16 cellular contexts compared by ENCODE assay signal in the genomic region with DNA sequence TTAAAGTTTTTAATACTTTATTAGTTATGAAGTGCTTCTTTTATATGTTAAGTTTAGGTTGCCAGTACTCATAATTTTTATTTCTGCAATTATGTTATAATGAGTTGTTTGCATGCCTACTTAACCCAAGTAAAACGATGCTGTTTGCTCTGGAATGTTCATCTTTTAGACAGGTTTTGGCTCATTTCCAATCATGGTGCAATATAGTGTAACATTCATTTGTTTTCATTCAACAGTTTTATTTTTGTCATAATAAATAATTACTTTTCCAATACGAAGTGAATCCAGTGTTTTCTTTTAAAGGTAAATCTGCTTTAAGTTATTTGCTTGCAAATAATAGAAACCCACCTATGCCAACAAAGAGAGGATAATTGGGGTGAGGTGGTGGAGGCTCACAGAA. TPM values are rescaled to one million over a fixed set of nuclear protein-coding genes. Genes with fewer than 3 reads are reported as not detected.
DNase-seq lines count a peak whose midpoint lies in the region; ATAC-seq and TF ChIP-seq lines count a peak whose summit lies in the region.
"Had no signal": no experiment of that assay in that cellular context is flagged by ENCODE, and none has a peak within 500 bp of the region (broad histone marks: within the 10 kb centered on the region; RNA-seq: fewer than 3 reads in every experiment).

No MANE protein-coding gene starts in this region.

- H3K27ac Mint-ChIP-seq in MCF 10A (ENCODE audit: low read depth, unreplicated experiment) (peak overlapping the region; percentile 90), type B pancreatic cell (peak overlapping the region; percentile 14)
- H3K27ac Mint-ChIP-seq: activated naive CD4-positive, alpha-beta T cell treated with anti-CD3 and anti-CD28 coated beads for 36 hours had no signal

- in situ Hi-C loops in astrocyte of the spinal cord (cut with HindIII; ENCODE audit: low sequenced_read_pairs): no loop called here

- H3K27me3 Mint-ChIP-seq in MCF 10A (ENCODE audit: insufficient read depth, unreplicated experiment): no peaks in the 10 kb centered on the region
- no peaks in the 10 kb centered on the region for H3K27me3 Mint-ChIP-seq in type B pancreatic cell
- H3K27me3 Mint-ChIP-seq: central memory CD8-positive, alpha-beta T cell had no signal

- intact Hi-C loops in MCF 10A (cut with micrococcal nuclease) (no loop called here), breast epithelium (cut with DNase I; ENCODE audit: low total_unique reads) (no loop called here)

- H3K9me3 ChIP-seq in breast epithelium: no peaks in the 10 kb centered on the region
- H3K9me3 ChIP-seq: HAP-1, sigmoid colon had no signal

- H3K4me1 ChIP-seq in breast epithelium: no peaks in the 10 kb centered on the region
- H3K4me1 ChIP-seq in foreskin keratinocyte: peaks cover 26% of the 10 kb centered on the region
- H3K4me1 ChIP-seq: HAP-1, sigmoid colon had no signal

- no peak for TF ChIP-seq CTCF in MCF 10A (IDR thresholded peaks at IDR 0.05; ENCODE audit: unreplicated experiment)
- no peak for TF ChIP-seq CTCF in breast epithelium (IDR thresholded peaks at IDR 0.05)
- TF ChIP-seq CTCF in astrocyte of the spinal cord (IDR thresholded peaks at IDR 0.05; ENCODE audit: low read depth, low read length): no peak
- TF ChIP-seq CTCF in foreskin keratinocyte (conservative IDR thresholded peaks at IDR 0.05): no peak
- TF ChIP-seq CTCF in type B pancreatic cell (conservative IDR thresholded peaks at IDR 0.05): no peak

- ATAC-seq in foreskin keratinocyte: no peak
- ATAC-seq in GM21528 (IDR thresholded peaks at IDR 0.05; ENCODE audit: low FRiP score, unreplicated experiment): no peak

- H3K4me3 Mint-ChIP-seq in MCF 10A (ENCODE audit: unreplicated experiment) (peak overlapping the region; percentile 71), type B pancreatic cell (no peak overlapping the region)
- H3K4me3 Mint-ChIP-seq: activated naive CD4-positive, alpha-beta T cell treated with anti-CD3 and anti-CD28 coated beads for 36 hours; central memory CD8-positive, alpha-beta T cell had no signal

- no TSS peak for BruUV-seq in MCF 10A (replicated peaks; lab: Mats Ljungman, UMichigan)

- no peak overlapping the region for H3K4me3 ChIP-seq in breast epithelium
- H3K4me3 ChIP-seq in astrocyte of the spinal cord (ENCODE audit: low read depth, low read length): no peak overlapping the region
- H3K4me3 ChIP-seq: HAP-1, lung, sigmoid colon had no signal

- CTCF ChIA-PET in MCF 10A (lab: Yijun Ruan, JAX): interaction anchor here (1.5 kb wide), 1 partner anchor 19 kb away, joined by 3 read pairs; no protein-coding TSS in a partner anchor

- H3K27me3 ChIP-seq in breast epithelium: no peaks in the 10 kb centered on the region
- H3K27me3 ChIP-seq in foreskin keratinocyte: no peaks in the 10 kb centered on the region
- H3K27me3 ChIP-seq: sigmoid colon had no signal

- H3K27ac ChIP-seq in breast epithelium: no peak overlapping the region
- peak overlapping the region; percentile 59 for H3K27ac ChIP-seq in foreskin keratinocyte
- H3K27ac ChIP-seq: sigmoid colon had no signal

- TF ChIP-seq POLR2A in breast epithelium (IDR thresholded peaks at IDR 0.05): no peak

- peaks cover 34% of the 10 kb centered on the region for H3K4me1 Mint-ChIP-seq in MCF 10A (ENCODE audit: insufficient read depth, unreplicated experiment)
- no peaks in the 10 kb centered on the region for H3K4me1 Mint-ChIP-seq in type B pancreatic cell (ENCODE audit: unreplicated experiment)

- H3K36me3 Mint-ChIP-seq in MCF 10A (ENCODE audit: insufficient read depth, unreplicated experiment): peaks cover 7% of the 10 kb centered on the region
- H3K36me3 Mint-ChIP-seq in type B pancreatic cell: peaks cover 5% of the 10 kb centered on the region

- H3K9me3 Mint-ChIP-seq in MCF 10A (ENCODE audit: unreplicated experiment) (no peaks in the 10 kb centered on the region), type B pancreatic cell (no peaks in the 10 kb centered on the region)
- H3K9me3 Mint-ChIP-seq: activated naive CD4-positive, alpha-beta T cell treated with anti-CD3 and anti-CD28 coated beads for 36 hours; central memory CD8-positive, alpha-beta T cell had no signal

- DNase-seq in MCF 10A (ENCODE audit: unreplicated experiment): peak; percentile 58
- no peak for DNase-seq in breast epithelium (ENCODE audit: low spot score in 2 of 2)
- DNase-seq in astrocyte of the spinal cord (ENCODE audit: low read depth, low spot score): peak; percentile 45
- peak in 1 of 2 donors; percentile 32 for DNase-seq in foreskin keratinocyte
- no peak for DNase-seq in type B pancreatic cell (ENCODE audit: extremely low spot score, unreplicated experiment)
- no peak for DNase-seq in epidermal melanocyte (ENCODE audit: insufficient read length, low spot score)
- no peak for DNase-seq in activated naive CD4-positive, alpha-beta T cell treated with Interleukin-2 at 50 U/mL for 16 hours
- DNase-seq: activated naive CD4-positive, alpha-beta T cell treated with anti-CD3 and anti-CD28 coated beads for 36 hours; NCI-H1417 treated with DMSO at 0.1 percent for 48 hours; NCI-H446; sigmoid colon; stimulated activated naive CD4-positive, alpha-beta T cell had no signal

- H3K36me3 ChIP-seq in breast epithelium: peaks cover under 1% of the 10 kb centered on the region
- H3K36me3 ChIP-seq: HAP-1 had no signal

- POLR2A ChIA-PET in MCF 10A (lab: Yijun Ruan, JAX): interaction anchor here (3.9 kb wide), 1 partner anchor 15 kb away, joined by 16 read pairs; no protein-coding TSS in a partner anchor

RNA-seq across cellular contexts. Expression of a gene that starts 22.1 kb away (rescaled TPM):
- total RNA-seq in MCF 10A (2022) (22.0 and 23.1 TPM in 2 replicates), breast epithelium (10 to 100 TPM in 2 of 3 donors, 1 to 10 TPM in 1; 7.8 to 23.6 (median 15.4) TPM), foreskin keratinocyte (14.5 and 15.8 TPM in 2 replicates), type B pancreatic cell (ENCODE audit: low replicate concordance) (34.9 and 38.0 TPM in 2 replicates)
- polyA plus RNA-seq in foreskin keratinocyte: 3.0 and 3.8 TPM in 2 replicates

RNA-seq across cellular contexts. Expression of a gene that starts 30.0 kb away (rescaled TPM):
- total RNA-seq in MCF 10A (2022) (16.0 and 16.2 TPM in 2 replicates), breast epithelium (10 to 100 TPM; 11.8 to 28.4 (median 18.0) TPM), foreskin keratinocyte (7.7 and 7.8 TPM in 2 replicates), type B pancreatic cell (ENCODE audit: low replicate concordance) (10.6 and 14.3 TPM in 2 replicates)
- polyA plus RNA-seq in foreskin keratinocyte: 3.1 and 3.4 TPM in 2 replicates

Comparison
In these comparisons a context has a peak if more than half of its experiments do, and no peak if none do; other contexts are left out.
1. DNase-seq: peak in MCF 10A (single experiment) and astrocyte of the spinal cord (single experiment); none in breast epithelium (0 of 2), type B pancreatic cell (single experiment), epidermal melanocyte (single experiment) and activated naive CD4-positive, alpha-beta T cell treated with Interleukin-2 at 50 U/mL for 16 hours (single experiment).